Comparison of ENCODE assay signal across 20 cellular contexts in the genomic region with DNA sequence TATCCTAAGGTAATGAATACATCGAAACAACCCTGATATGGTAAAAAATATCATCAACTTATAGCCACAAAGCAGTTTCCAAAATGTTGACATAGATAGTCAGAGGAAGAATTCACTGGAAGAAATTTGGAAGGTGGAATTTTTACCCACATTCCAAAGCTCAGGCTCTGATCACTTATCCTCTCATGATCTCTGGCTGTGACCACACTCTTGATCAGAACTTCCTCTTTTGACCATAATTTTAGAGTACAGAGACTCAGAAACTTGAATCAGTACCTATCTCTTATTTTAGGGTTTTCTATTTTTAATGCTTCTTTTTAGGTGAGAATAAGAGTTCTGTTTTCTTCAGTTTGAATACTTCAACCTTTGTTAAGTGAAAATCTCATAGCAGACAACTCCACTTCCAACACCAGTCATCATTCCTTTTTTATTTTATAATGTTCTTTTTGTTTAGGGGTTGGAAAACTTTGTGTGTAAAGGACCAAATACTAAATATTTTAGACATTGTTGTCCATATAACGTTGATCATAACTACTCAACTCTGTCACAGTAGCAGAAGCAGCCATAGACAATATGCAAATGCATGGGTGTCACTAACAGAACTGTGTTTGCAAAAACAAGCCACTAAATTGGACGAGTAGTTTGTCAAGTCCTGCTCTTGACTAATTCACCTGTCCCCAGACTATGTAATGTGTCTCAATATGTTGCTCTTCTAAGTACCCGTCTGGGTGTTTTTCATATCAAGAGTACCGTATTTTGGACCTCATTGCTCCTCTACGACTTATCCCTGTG.
DNase-seq lines count a peak whose midpoint lies in the region; ATAC-seq and TF ChIP-seq lines count a peak whose summit lies in the region.
"Had no signal": no experiment of that assay in that cellular context is flagged by ENCODE, and none has a peak within 500 bp of the region (broad histone marks: within the 10 kb centered on the region; RNA-seq: fewer than 3 reads in every experiment).

No MANE protein-coding gene starts in this region.

- TF ChIP-seq POLR2A in GM18505 (IDR thresholded peaks at IDR 0.05; ENCODE audit: borderline replicate concordance, extremely low read depth, insufficient read depth, insufficient read length): no peak

- ATAC-seq in GM19351 (IDR thresholded peaks at IDR 0.05; ENCODE audit: unreplicated experiment): peak; percentile 55
- ATAC-seq in GM18505 (IDR thresholded peaks at IDR 0.05; ENCODE audit: unreplicated experiment): no peak
- ATAC-seq in HG03196 (IDR thresholded peaks at IDR 0.05; ENCODE audit: unreplicated experiment): no peak
- ATAC-seq: activated CD8-positive, alpha-beta T cell treated with anti-CD3 and anti-CD28 coated beads for 36 hours; heart left ventricle; left lung; stimulated activated naive B cell treated with anti-CD40 and anti-IgM and Interleukin-4, amounts not matched to agents 10 μg/mL and 1 μg/mL and 100 μg/mL, for 72 hours had no signal

- no peaks in the 10 kb centered on the region for H3K9me3 ChIP-seq in colonic mucosa
- H3K9me3 ChIP-seq: heart left ventricle, left lung, testis had no signal

- H3K4me3 ChIP-seq in brain microvascular endothelial cell (ENCODE audit: low read depth, low read length) (no peak overlapping the region), colonic mucosa (no peak overlapping the region)
- H3K4me3 ChIP-seq: heart left ventricle, left lung, testis had no signal

- H3K4me1 ChIP-seq in colonic mucosa: no peaks in the 10 kb centered on the region
- H3K4me1 ChIP-seq: heart left ventricle, left lung, testis had no signal

- TF ChIP-seq CTCF in brain microvascular endothelial cell (IDR thresholded peaks at IDR 0.05; ENCODE audit: low read depth, low read length, missing control alignments) (no peak), colonic mucosa (IDR thresholded peaks at IDR 0.05) (no peak)

- H3K27me3 ChIP-seq in brain microvascular endothelial cell (replicated peaks) (no peaks in the 10 kb centered on the region), colonic mucosa (no peaks in the 10 kb centered on the region)
- H3K27me3 ChIP-seq: heart left ventricle, left lung, testis had no signal

- peak overlapping the region; percentile 57 for H3K27ac ChIP-seq in brain microvascular endothelial cell
- no peak overlapping the region for H3K27ac ChIP-seq in colonic mucosa
- H3K27ac ChIP-seq: heart left ventricle, left lung, testis, WERI-Rb-1 had no signal

- H3K36me3 ChIP-seq in brain microvascular endothelial cell (replicated peaks): no peaks in the 10 kb centered on the region
- H3K36me3 ChIP-seq in colonic mucosa: no peaks in the 10 kb centered on the region
- H3K36me3 ChIP-seq: heart left ventricle, left lung, WERI-Rb-1 had no signal

- intact Hi-C loops in colonic mucosa (cut with DNase I): no loop called here

- DNase-seq in EL (peak; percentile 70), HT1080 (ENCODE audit: low read depth) (peak; percentile 24), brain microvascular endothelial cell (no peak), SW480 (ENCODE audit: low spot score) (no peak), colonic mucosa (no peak)
- DNase-seq: activated CD8-positive, alpha-beta T cell treated with anti-CD3 and anti-CD28 coated beads for 36 hours; C1 segment of cervical spinal cord; H7; heart left ventricle; KG1; left lung; NCI-H1105; NCI-H524; stimulated activated CD4-positive, alpha-beta T cell treated with anti-CD3 and anti-CD28 coated beads, Interleukin-2, amount 100 ng/mL, for 24 hours; stimulated activated naive B cell treated with anti-CD40 and anti-IgM and Interleukin-4, amounts not matched to agents 10 μg/mL and 1 μg/mL and 100 μg/mL, for 72 hours; testis; WERI-Rb-1 had no signal

- H3K9ac ChIP-seq in colonic mucosa (ENCODE audit: low read depth in 2 of 2, low read length in 2 of 2): no peak overlapping the region

- in situ Hi-C loops in brain microvascular endothelial cell (cut with HindIII; ENCODE audit: low pct_ligation_motif_present, low sequenced_read_pairs): no loop called here

Comparison
In these comparisons a context has a peak if more than half of its experiments do, and no peak if none do; other contexts are left out.
1. DNase-seq: peak in EL (single experiment) and HT1080 (single experiment); none in brain microvascular endothelial cell (single experiment), SW480 (single experiment) and colonic mucosa (single experiment).